Comparison of ENCODE assay signal across 1 cellular context in the genomic region with DNA sequence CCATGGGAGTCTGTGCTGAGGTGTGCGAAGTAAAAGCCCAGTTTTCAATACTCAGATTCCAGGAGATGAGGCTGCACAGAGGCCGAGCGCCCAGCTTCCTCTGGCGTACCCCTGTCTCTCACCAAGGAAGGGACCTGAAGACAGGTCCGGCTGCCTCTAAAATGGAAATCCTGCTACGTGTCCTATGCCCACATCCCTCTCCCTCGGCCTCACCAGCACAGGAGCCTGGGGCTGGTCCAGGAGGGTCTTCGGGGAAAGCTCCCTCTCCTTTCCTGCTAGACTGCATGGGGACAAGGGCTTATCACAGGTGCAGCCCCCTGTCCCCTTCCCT.
TF ChIP-seq lines count a peak whose summit lies in the region.

No MANE protein-coding gene starts in this region.

TF ChIP-seq in neural cell, 6 proteins besides CTCF, POLR2A, EP300 and RAD21 (continued from another document):
- TF ChIP-seq, protein P1, sequence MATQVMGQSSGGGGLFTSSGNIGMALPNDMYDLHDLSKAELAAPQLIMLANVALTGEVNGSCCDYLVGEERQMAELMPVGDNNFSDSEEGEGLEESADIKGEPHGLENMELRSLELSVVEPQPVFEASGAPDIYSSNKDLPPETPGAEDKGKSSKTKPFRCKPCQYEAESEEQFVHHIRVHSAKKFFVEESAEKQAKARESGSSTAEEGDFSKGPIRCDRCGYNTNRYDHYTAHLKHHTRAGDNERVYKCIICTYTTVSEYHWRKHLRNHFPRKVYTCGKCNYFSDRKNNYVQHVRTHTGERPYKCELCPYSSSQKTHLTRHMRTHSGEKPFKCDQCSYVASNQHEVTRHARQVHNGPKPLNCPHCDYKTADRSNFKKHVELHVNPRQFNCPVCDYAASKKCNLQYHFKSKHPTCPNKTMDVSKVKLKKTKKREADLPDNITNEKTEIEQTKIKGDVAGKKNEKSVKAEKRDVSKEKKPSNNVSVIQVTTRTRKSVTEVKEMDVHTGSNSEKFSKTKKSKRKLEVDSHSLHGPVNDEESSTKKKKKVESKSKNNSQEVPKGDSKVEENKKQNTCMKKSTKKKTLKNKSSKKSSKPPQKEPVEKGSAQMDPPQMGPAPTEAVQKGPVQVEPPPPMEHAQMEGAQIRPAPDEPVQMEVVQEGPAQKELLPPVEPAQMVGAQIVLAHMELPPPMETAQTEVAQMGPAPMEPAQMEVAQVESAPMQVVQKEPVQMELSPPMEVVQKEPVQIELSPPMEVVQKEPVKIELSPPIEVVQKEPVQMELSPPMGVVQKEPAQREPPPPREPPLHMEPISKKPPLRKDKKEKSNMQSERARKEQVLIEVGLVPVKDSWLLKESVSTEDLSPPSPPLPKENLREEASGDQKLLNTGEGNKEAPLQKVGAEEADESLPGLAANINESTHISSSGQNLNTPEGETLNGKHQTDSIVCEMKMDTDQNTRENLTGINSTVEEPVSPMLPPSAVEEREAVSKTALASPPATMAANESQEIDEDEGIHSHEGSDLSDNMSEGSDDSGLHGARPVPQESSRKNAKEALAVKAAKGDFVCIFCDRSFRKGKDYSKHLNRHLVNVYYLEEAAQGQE (IDR thresholded peaks at IDR 0.05; ENCODE audit: borderline replicate concordance): no peak
